In genomic region chr4:123403205-123403604, GRCh38 we compare ENCODE assay signal across 18 cellular contexts. TPM values are rescaled to one million over a fixed set of nuclear protein-coding genes. Genes with fewer than 3 reads are reported as not detected.
DNase-seq lines count a peak whose midpoint lies in the region; ATAC-seq and TF ChIP-seq lines count a peak whose summit lies in the region.
"Had no signal": no experiment of that assay in that cellular context is flagged by ENCODE, and none has a peak within 500 bp of the region (broad histone marks: within the 10 kb centered on the region; RNA-seq: fewer than 3 reads in every experiment).

No MANE protein-coding gene starts in this region.

- peaks cover 35% of the 10 kb centered on the region for H3K4me1 Mint-ChIP-seq in activated naive CD8-positive, alpha-beta T cell (ENCODE audit: low read depth)

- TF ChIP-seq CTCF in heart right ventricle (IDR thresholded peaks at IDR 0.05): no peak
- TF ChIP-seq CTCF in lower lobe of right lung (IDR thresholded peaks at IDR 0.05): no peak
- no peak for TF ChIP-seq CTCF in transverse colon (IDR thresholded peaks at IDR 0.05)

- DNase-seq in heart right ventricle (no peak), left ventricle myocardium superior (no peak), lower lobe of right lung (no peak), transverse colon (no peak), NCI-H69 (lab: John Stamatoyannopoulos, UW) (no peak)
- DNase-seq: activated CD4-positive, CD25-positive, alpha-beta regulatory T cell treated with anti-CD3 and anti-CD28 coated beads, Interleukin-2, amount 50 U/mL, for 72 hours; COR-L47; GF-D8; left colon; natural killer cell; NCI-H187 treated with DMSO at 0.1 percent for 48 hours; NCI-H524; Peyer's patch; stimulated activated CD4-positive, alpha-beta T cell treated with anti-CD3 and anti-CD28 coated beads, Interleukin-4, amount 100 ng/mL, for 4 hours had no signal

- no peaks in the 10 kb centered on the region for H3K27me3 Mint-ChIP-seq in activated naive CD8-positive, alpha-beta T cell

- peak overlapping the region; percentile 59 for H3K27ac Mint-ChIP-seq in activated naive CD8-positive, alpha-beta T cell
- H3K27ac Mint-ChIP-seq: natural killer cell had no signal

- intact Hi-C loops in heart right ventricle (cut with DNase I) (loop anchor here in 7 of 10 donors (5.0 to 10.0 kb wide), 8 partner anchors 102 to 862 kb away; no protein-coding TSS in a partner anchor), left ventricle myocardium superior (cut with micrococcal nuclease) (no loop called here), lower lobe of right lung (cut with DNase I) (no loop called here), transverse colon (cut with DNase I; ENCODE audit: low total_unique reads) (no loop called here)

- no peak for TF ChIP-seq POLR2A in transverse colon (IDR thresholded peaks at IDR 0.05)

- 74% methylated on average over 2 of the region's 2 CpGs for WGBS in heart right ventricle, 2 donors
- 77 to 80% methylated on average over 2 of the region's 2 CpGs for WGBS in transverse colon (ENCODE audit: low coverage in 1 of 2), 2 donors

- peaks cover 28% of the 10 kb centered on the region for H3K36me3 Mint-ChIP-seq in activated naive CD8-positive, alpha-beta T cell
- H3K36me3 Mint-ChIP-seq: natural killer cell had no signal

- in situ Hi-C loops in transverse colon (cut with MboI; ENCODE audit: low pct_ligation_motif_present in 1 of 4, low pct_unique_long_range_greater_than_20kb in 1 of 4, low sequenced_read_pairs in 3 of 4): no loop called here

- H3K4me3 Mint-ChIP-seq in activated naive CD8-positive, alpha-beta T cell: peak overlapping the region; percentile 97
- H3K4me3 Mint-ChIP-seq: natural killer cell had no signal

- H3K4me1 ChIP-seq in heart right ventricle (peaks cover 0 to 79% (median 26%) of the 10 kb centered on the region in 9 donors), lower lobe of right lung (peaks cover 17% of the 10 kb centered on the region), transverse colon (peaks cover 0 to 50% (median 2%) of the 10 kb centered on the region in 4 donors)

- H3K27me3 ChIP-seq in heart right ventricle: no peaks in the 10 kb centered on the region
- no peaks in the 10 kb centered on the region for H3K27me3 ChIP-seq in lower lobe of right lung (ENCODE audit: low read depth)
- H3K27me3 ChIP-seq in transverse colon: no peaks in the 10 kb centered on the region
- H3K27me3 ChIP-seq: Peyer's patch had no signal

- no peak for TF ChIP-seq EP300 in transverse colon (IDR thresholded peaks at IDR 0.05; ENCODE audit: low read depth)

- H3K9me3 ChIP-seq in heart right ventricle (no peaks in the 10 kb centered on the region), lower lobe of right lung (no peaks in the 10 kb centered on the region), transverse colon (no peaks in the 10 kb centered on the region)
- H3K9me3 ChIP-seq: Peyer's patch had no signal

- H3K9me3 Mint-ChIP-seq in activated naive CD8-positive, alpha-beta T cell (ENCODE audit: low read depth): no peaks in the 10 kb centered on the region
- H3K9me3 Mint-ChIP-seq: natural killer cell had no signal

- ATAC-seq in heart right ventricle (no peak), left ventricle myocardium superior (no peak), lower lobe of right lung (no peak), HG02610 (IDR thresholded peaks at IDR 0.05; ENCODE audit: unreplicated experiment) (no peak), GM21367 (IDR thresholded peaks at IDR 0.05; ENCODE audit: unreplicated experiment) (no peak)
- ATAC-seq: left colon, natural killer cell, sciatic nerve had no signal

- H3K36me3 ChIP-seq in heart right ventricle (peaks cover 0 to 64% (median 9%) of the 10 kb centered on the region in 9 donors), lower lobe of right lung (peaks cover 34% of the 10 kb centered on the region), transverse colon (peaks cover 0 to 18% (median 3%) of the 10 kb centered on the region in 4 donors)

- H3K27ac ChIP-seq in heart right ventricle (peak overlapping the region in 8 of 10 donors; percentile 4 to 97 (median 94)), lower lobe of right lung (no peak overlapping the region), transverse colon (peak overlapping the region; percentile 39 to 95 (median 95))

- H3K4me3 ChIP-seq in heart right ventricle (peak overlapping the region in 9 of 10 donors; percentile 65 to 85 (median 75)), lower lobe of right lung (peak overlapping the region; percentile 75), transverse colon (peak overlapping the region in 1 of 4 donors; percentile 8)

RNA-seq across cellular contexts. Expression of gene SPRY1, which starts 6.6 kb away (rescaled TPM):
- total RNA-seq in heart right ventricle (10 to 100 TPM; 21.6 to 61.7 (median 37.4) TPM), left ventricle myocardium superior (45.8 TPM), lower lobe of right lung (86.6 TPM), transverse colon (10 to 100 TPM; 22.1 to 47.2 (median 33.7) TPM)
- 10 to 100 TPM; 30.2 to 42.2 TPM for polyA plus RNA-seq in heart right ventricle

Comparison
In these comparisons a context has a peak if more than half of its experiments do, and no peak if none do; other contexts are left out.
1. intact Hi-C loops: an anchor here in heart right ventricle (5.0 to 10.0 kb wide); none called in left ventricle myocardium superior, lower lobe of right lung and transverse colon.